8 cellular contexts compared by ENCODE assay signal in genomic region chrX:119266364-119266995, GRCh38. TPM values are rescaled to one million over a fixed set of nuclear protein-coding genes. Genes with fewer than 3 reads are reported as not detected.
DNase-seq lines count a peak whose midpoint lies in the region; ATAC-seq, FAIRE-seq and TF ChIP-seq lines count a peak whose summit lies in the region.

No MANE protein-coding gene starts in this region.

- no peaks in the 10 kb centered on the region for H3K36me3 Mint-ChIP-seq in activated CD4-positive, alpha-beta memory T cell treated with anti-CD3 and anti-CD28 coated beads for 36 hours
- H3K36me3 Mint-ChIP-seq in glutamatergic neuron (ENCODE audit: unreplicated experiment): no peaks in the 10 kb centered on the region

- no peak overlapping the region for H3K27ac ChIP-seq in thoracic aorta

- no peak for ATAC-seq in thoracic aorta (ENCODE audit: insufficient number of reproducible peaks, low FRiP score, low read depth)
- no peak for ATAC-seq in HG03280 (IDR thresholded peaks at IDR 0.05; ENCODE audit: unreplicated experiment)
- ATAC-seq in GM21737 (IDR thresholded peaks at IDR 0.05; ENCODE audit: unreplicated experiment): no peak

- H3K27me3 Mint-ChIP-seq in activated CD4-positive, alpha-beta memory T cell treated with anti-CD3 and anti-CD28 coated beads for 36 hours: no peaks in the 10 kb centered on the region
- peaks cover 3% of the 10 kb centered on the region for H3K27me3 Mint-ChIP-seq in glutamatergic neuron (ENCODE audit: unreplicated experiment)

- no peak overlapping the region for H3K4me3 Mint-ChIP-seq in activated CD4-positive, alpha-beta memory T cell treated with anti-CD3 and anti-CD28 coated beads for 36 hours
- H3K4me3 Mint-ChIP-seq in glutamatergic neuron (ENCODE audit: unreplicated experiment): no peak overlapping the region

- peak; percentile 66 for DNase-seq in activated effector memory CD4-positive, alpha-beta T cell treated with anti-CD3 and anti-CD28 coated beads, Interleukin-2, amount 50 U/mL, for 16 hours
- no peak for DNase-seq in activated effector memory CD4-positive, alpha-beta T cell treated with Interleukin-2 at 50 U/mL for 16 hours
- DNase-seq in HTR-8/SVneo (ENCODE audit: insufficient read length, low spot score) (peak; percentile 7), glutamatergic neuron (no peak), thoracic aorta (ENCODE audit: low spot score) (no peak)
- DNase-seq in activated CD4-positive, alpha-beta memory T cell treated with anti-CD3 and anti-CD28 coated beads for 36 hours: peak; percentile 32

- H3K9me3 ChIP-seq in thoracic aorta: no peaks in the 10 kb centered on the region

- no peaks in the 10 kb centered on the region for H3K4me1 ChIP-seq in thoracic aorta (ENCODE audit: control insufficient read depth in 1 of 2, low read depth in 2 of 2)

- intact Hi-C loops in activated CD4-positive, alpha-beta memory T cell treated with anti-CD3 and anti-CD28 coated beads for 36 hours (cut with micrococcal nuclease): loop anchor here (1.0 to 2.0 kb wide), 2 partner anchors 148 to 420 kb away; no protein-coding TSS in a partner anchor

- CTCF ChIA-PET in activated CD4-positive, alpha-beta memory T cell treated with anti-CD3 and anti-CD28 coated beads for 36 hours (lab: Charles Lee): interaction anchor here (0.7 to 2.6 kb wide), 5 partner anchors 10 to 360 kb away, joined by 3 to 10 read pairs (median 4); no protein-coding TSS in a partner anchor

- H3K27me3 ChIP-seq in thoracic aorta (replicated peaks; ENCODE audit: insufficient read depth): no peaks in the 10 kb centered on the region

- H3K4me3 ChIP-seq in thoracic aorta: no peak overlapping the region

- no peaks in the 10 kb centered on the region for H3K9me3 Mint-ChIP-seq in activated CD4-positive, alpha-beta memory T cell treated with anti-CD3 and anti-CD28 coated beads for 36 hours
- H3K9me3 Mint-ChIP-seq in glutamatergic neuron (ENCODE audit: unreplicated experiment): peaks cover 2% of the 10 kb centered on the region

- peak; percentile 61 for TF ChIP-seq CTCF in glutamatergic neuron (IDR thresholded peaks at IDR 0.05; ENCODE audit: partially characterized antibody, unreplicated experiment)
- peak; percentile 50 for TF ChIP-seq CTCF in thoracic aorta (IDR thresholded peaks at IDR 0.05)

- no peaks in the 10 kb centered on the region for H3K4me1 Mint-ChIP-seq in activated CD4-positive, alpha-beta memory T cell treated with anti-CD3 and anti-CD28 coated beads for 36 hours (ENCODE audit: low read depth)
- no peaks in the 10 kb centered on the region for H3K4me1 Mint-ChIP-seq in glutamatergic neuron (ENCODE audit: low read depth, unreplicated experiment)

- no peak overlapping the region for H3K27ac Mint-ChIP-seq in activated CD4-positive, alpha-beta memory T cell treated with anti-CD3 and anti-CD28 coated beads for 36 hours
- H3K27ac Mint-ChIP-seq in glutamatergic neuron (ENCODE audit: unreplicated experiment): no peak overlapping the region

- POLR2A ChIA-PET in activated CD4-positive, alpha-beta memory T cell treated with anti-CD3 and anti-CD28 coated beads for 36 hours (lab: Charles Lee): no interaction called here

- FAIRE-seq in HTR-8/SVneo (lab: Jason Lieb, UNC): no peak

- H3K36me3 ChIP-seq in thoracic aorta: no peaks in the 10 kb centered on the region

RNA-seq across cellular contexts. Expression of gene PGRMC1, which starts 30.4 kb away (rescaled TPM):
- 10 to 100 TPM; 29.0 to 29.4 TPM for total RNA-seq in activated CD4-positive, alpha-beta memory T cell treated with anti-CD3 and anti-CD28 coated beads for 36 hours
- total RNA-seq in glutamatergic neuron (ENCODE audit: unreplicated experiment): 239 TPM
- 100 to 1,000 TPM; 105 to 135 TPM for total RNA-seq in thoracic aorta

Comparison
In these comparisons a context has a peak if more than half of its experiments do, and no peak if none do; other contexts are left out.
1. DNase-seq: peak in activated effector memory CD4-positive, alpha-beta T cell treated with anti-CD3 and anti-CD28 coated beads, Interleukin-2, amount 50 U/mL, for 16 hours (single experiment), HTR-8/SVneo (single experiment) and activated CD4-positive, alpha-beta memory T cell treated with anti-CD3 and anti-CD28 coated beads for 36 hours (single experiment); none in activated effector memory CD4-positive, alpha-beta T cell treated with Interleukin-2 at 50 U/mL for 16 hours (single experiment), glutamatergic neuron (single experiment) and thoracic aorta (single experiment).